ENCODE assay signal across 8 cellular contexts in the genomic region with DNA sequence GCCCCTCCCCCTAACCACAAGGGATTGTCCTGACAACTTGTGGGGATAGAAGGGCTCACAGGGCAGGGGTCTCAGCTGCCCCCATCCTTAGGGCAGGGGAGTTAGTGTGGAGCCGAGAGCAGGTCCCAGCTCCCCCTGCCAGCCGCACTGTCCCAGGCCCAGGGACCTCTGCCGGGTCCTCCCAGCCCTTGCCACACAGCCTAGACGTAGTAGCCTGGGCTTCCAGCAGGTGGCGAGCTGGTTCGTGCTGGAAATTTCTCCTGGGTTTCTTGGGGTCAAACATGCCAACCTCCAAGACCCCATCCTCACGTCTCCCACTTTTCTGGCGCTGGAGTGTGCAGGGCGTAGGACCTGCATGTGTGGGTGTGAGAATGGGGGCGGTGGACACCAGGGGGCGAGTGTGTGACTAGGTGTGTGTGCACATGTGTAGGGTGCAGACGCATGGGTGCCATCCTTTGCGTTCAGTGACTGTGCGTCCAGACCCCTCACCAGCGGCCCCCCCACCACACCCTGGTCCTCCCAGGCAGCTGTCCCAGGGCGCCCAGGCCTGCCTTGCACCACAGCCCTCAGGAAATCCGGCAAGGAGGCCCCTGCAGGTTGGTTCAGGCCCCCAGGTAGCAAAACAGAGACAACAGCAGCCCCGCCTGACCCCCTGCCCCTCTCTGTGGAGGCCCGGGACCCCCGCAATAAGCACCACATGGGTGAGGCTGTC. TPM values are rescaled to one million over a fixed set of nuclear protein-coding genes. Genes with fewer than 3 reads are reported as not detected.
DNase-seq lines count a peak whose midpoint lies in the region; TF ChIP-seq lines count a peak whose summit lies in the region.

No MANE protein-coding gene starts in this region.

- H3K4me1 ChIP-seq in cardiac muscle cell (ENCODE audit: low read depth), result no peaks in the 10 kb centered on the region
- no peaks in the 10 kb centered on the region; a peak in 1 of 4 replicates for H3K4me1 ChIP-seq in SK-N-SH (ENCODE audit: control insufficient read depth in 1 of 2, insufficient read depth in 2 of 2, low read depth in 1 of 2, low read length in 1 of 2)
- H3K4me1 ChIP-seq in breast epithelium, result no peaks in the 10 kb centered on the region
- peaks cover 5% of the 10 kb centered on the region for H3K4me1 ChIP-seq in mesenchymal stem cell (ENCODE audit: control insufficient read depth, insufficient read depth, low read depth, low read length)
- no peaks in the 10 kb centered on the region for H3K4me1 ChIP-seq in vagina

- no peak overlapping the region for H2BK120ac ChIP-seq in mesenchymal stem cell (ENCODE audit: low read depth, low read length)

- H3K4me3 ChIP-seq in cardiac muscle cell (no peak overlapping the region), SK-N-SH (ENCODE audit: low read depth in 2 of 2, low read length in 1 of 2) (no peak overlapping the region; a peak in 1 of 4 replicates), breast epithelium (no peak overlapping the region), mesenchymal stem cell (ENCODE audit: insufficient read depth in 1 of 2, low read depth in 1 of 2, low read length in 2 of 2) (no peak overlapping the region), vagina (no peak overlapping the region)

- H3K27ac ChIP-seq in cardiac muscle cell (no peak overlapping the region), SK-N-SH (ENCODE audit: low read depth in 2 of 2, low read length in 1 of 2) (no peak overlapping the region), breast epithelium (no peak overlapping the region), mesenchymal stem cell (ENCODE audit: low read length, poor library complexity, severe bottlenecking) (no peak overlapping the region), vagina (no peak overlapping the region)

- TF ChIP-seq EP300 in SK-N-SH (IDR thresholded peaks at IDR 0.05; ENCODE audit: borderline replicate concordance in 1 of 2, low read depth in 1 of 2, low read length in 1 of 2), result no peak

- peak; percentile 42; the same call in 1 of the 2 replicates for TF ChIP-seq RAD21 in SK-N-SH (IDR thresholded peaks at IDR 0.05; ENCODE audit: low read length)

- H3K18ac ChIP-seq in mesenchymal stem cell (ENCODE audit: low read depth in 1 of 2, low read length in 2 of 2), result no peak overlapping the region

- H4K8ac ChIP-seq in mesenchymal stem cell (ENCODE audit: low read length), result no peak overlapping the region

- no peak for TF ChIP-seq POLR2A in breast epithelium (IDR thresholded peaks at IDR 0.05)
- no peak for TF ChIP-seq POLR2A in vagina (IDR thresholded peaks at IDR 0.05)

- TF ChIP-seq CTCF in cardiac muscle cell (IDR thresholded peaks at IDR 0.05; ENCODE audit: low read depth, low read length) (peak; percentile 87), SK-N-SH (IDR thresholded peaks at IDR 0.05) (peak; percentile 79), breast epithelium (IDR thresholded peaks at IDR 0.05) (peak in 2 of 3 donors; percentile 49 to 54), vagina (IDR thresholded peaks at IDR 0.05) (peak; percentile 18 to 31 (median 18))

- H3K9me3 ChIP-seq in cardiac muscle cell (ENCODE audit: low read depth) (no peaks in the 10 kb centered on the region), SK-N-SH (no peaks in the 10 kb centered on the region), breast epithelium (no peaks in the 10 kb centered on the region), mesenchymal stem cell (ENCODE audit: control insufficient read depth, low read length) (no peaks in the 10 kb centered on the region), vagina (no peaks in the 10 kb centered on the region)

- peak; percentile 29 to 31 for DNase-seq in cardiac muscle cell (ENCODE audit: low read depth in 1 of 2, low spot score in 1 of 2)
- no peak for DNase-seq in cardiac septum (ENCODE audit: low spot score)
- peak; percentile 80 for DNase-seq in SK-N-SH
- no peak for DNase-seq in breast epithelium (ENCODE audit: low spot score in 2 of 2)
- peak; percentile 32 for DNase-seq in mesenchymal stem cell
- no peak for DNase-seq in vagina (ENCODE audit: extremely low spot score in 2 of 2)
- no peak for DNase-seq in NCI-H510A (lab: John Stamatoyannopoulos, UW)
- no peak for DNase-seq in putamen (ENCODE audit: low spot score)

- no peak overlapping the region for H2AFZ ChIP-seq in SK-N-SH (ENCODE audit: low read depth)
- no peak overlapping the region for H2AFZ ChIP-seq in mesenchymal stem cell (ENCODE audit: low read depth, low read length)

- H3K4me2 ChIP-seq in SK-N-SH, result no peak overlapping the region
- no peak overlapping the region for H3K4me2 ChIP-seq in mesenchymal stem cell (ENCODE audit: low read length, poor library complexity, severe bottlenecking)

- H3K79me2 ChIP-seq in SK-N-SH (ENCODE audit: insufficient read depth), result no peaks in the 10 kb centered on the region

- H3K14ac ChIP-seq in mesenchymal stem cell (ENCODE audit: low read length in 2 of 2), result no peak overlapping the region

- H3K9me2 ChIP-seq in SK-N-SH, result no peaks in the 10 kb centered on the region

- no peaks in the 10 kb centered on the region for H3K27me3 ChIP-seq in cardiac muscle cell
- no peaks in the 10 kb centered on the region for H3K27me3 ChIP-seq in SK-N-SH (ENCODE audit: insufficient read depth)
- no peaks in the 10 kb centered on the region for H3K27me3 ChIP-seq in breast epithelium
- H3K27me3 ChIP-seq in mesenchymal stem cell (ENCODE audit: control insufficient read depth in 1 of 2, insufficient read depth in 1 of 2, low read length in 2 of 2), result peaks cover 9 to 25% of the 10 kb centered on the region in 2 experiments
- no peaks in the 10 kb centered on the region for H3K27me3 ChIP-seq in vagina

- no peak overlapping the region for H3K4ac ChIP-seq in mesenchymal stem cell (ENCODE audit: low read depth in 1 of 2, low read length in 2 of 2)

- H2AK5ac ChIP-seq in mesenchymal stem cell (ENCODE audit: low read length, severe bottlenecking), result no peak overlapping the region

- CTCF ChIA-PET in SK-N-SH (lab: Yijun Ruan, JAX), result interaction anchor here (0.7 to 15.8 kb wide), 14 partner anchors 9 to 111 kb away, joined by 3 to 302 read pairs (median 4); a partner anchor contains a TSS

- intact Hi-C loops in cardiac septum (cut with DNase I), result no loop called here
- intact Hi-C loops in breast epithelium (cut with DNase I; ENCODE audit: low total_unique reads), result loop anchor here (5.0 kb wide), 1 partner anchor 45 kb away; no protein-coding TSS in a partner anchor
- intact Hi-C loops in vagina (cut with DNase I), result no loop called here

- no peak overlapping the region for H4K91ac ChIP-seq in mesenchymal stem cell (ENCODE audit: low read length)

- POLR2A ChIA-PET in SK-N-SH (lab: Yijun Ruan, JAX), result no interaction called here

- no peak overlapping the region for H2BK15ac ChIP-seq in mesenchymal stem cell (ENCODE audit: low read depth, poor library complexity, severe bottlenecking)

- H3K79me1 ChIP-seq in mesenchymal stem cell (replicated peaks; ENCODE audit: low read length, poor library complexity, severe bottlenecking), result no peaks in the 10 kb centered on the region

- H3K9ac ChIP-seq in SK-N-SH (no peak overlapping the region), mesenchymal stem cell (ENCODE audit: low read length) (no peak overlapping the region)

- H2BK12ac ChIP-seq in mesenchymal stem cell (ENCODE audit: low read length in 2 of 2), result no peak overlapping the region

- no peaks in the 10 kb centered on the region for H4K20me1 ChIP-seq in SK-N-SH (ENCODE audit: insufficient read depth)

- H3K36me3 ChIP-seq in cardiac muscle cell, result no peaks in the 10 kb centered on the region
- no peaks in the 10 kb centered on the region for H3K36me3 ChIP-seq in SK-N-SH (replicated peaks in 1 of 2; ENCODE audit: control insufficient read depth in 1 of 2, insufficient read depth in 2 of 2, low read length in 1 of 2)
- H3K36me3 ChIP-seq in breast epithelium, result no peaks in the 10 kb centered on the region
- H3K36me3 ChIP-seq in mesenchymal stem cell (ENCODE audit: control insufficient read depth in 1 of 2, insufficient read depth in 2 of 2, low read depth in 1 of 2, low read length in 2 of 2), result no peaks in the 10 kb centered on the region
- H3K36me3 ChIP-seq in vagina, result no peaks in the 10 kb centered on the region

- WGBS in SK-N-SH (ENCODE audit: low lambda C conversion rate), result 50% methylated on average over 12 of the region's 20 CpGs
- 42% methylated on average over 13 of the region's 20 CpGs for WGBS in mesenchymal stem cell

- H3F3A ChIP-seq in SK-N-SH (replicated peaks; ENCODE audit: insufficient read depth), result no peaks in the 10 kb centered on the region

- H3K23ac ChIP-seq in mesenchymal stem cell (ENCODE audit: low read length in 2 of 2), result no peak overlapping the region

- H2BK5ac ChIP-seq in mesenchymal stem cell (ENCODE audit: low read depth, low read length, poor library complexity, severe bottlenecking), result no peak overlapping the region

TF ChIP-seq in SK-N-SH, 30 proteins besides CTCF, POLR2A, EP300 and RAD21:
- peak; percentile 58 for TF ChIP-seq SMC3 (IDR thresholded peaks at IDR 0.05; ENCODE audit: low read depth, low read length)
- TF ChIP-seq RXRA (IDR thresholded peaks at IDR 0.05; ENCODE audit: borderline replicate concordance, low read depth), result no peak

RNA-seq across cellular contexts. Expression of a gene that starts 29.5 kb away (rescaled TPM):
- total RNA-seq in cardiac muscle cell, result 11.7 and 12.0 TPM in 2 replicates
- 12.9 and 15.3 TPM in 2 replicates for polyA plus RNA-seq in cardiac muscle cell
- 1.9 TPM for total RNA-seq in cardiac septum
- polyA plus RNA-seq in SK-N-SH (2012; rRNA removed), result 0.36 and 0.55 TPM in 2 replicates
- 0.35 and 0.68 TPM in 2 replicates for polyA plus RNA-seq in SK-N-SH (2012; cell fraction: cytosol; rRNA removed)
- polyA plus RNA-seq in SK-N-SH (2012; cell fraction: nucleus; rRNA removed), result 0.76 and 1.4 TPM in 2 replicates
- total RNA-seq in breast epithelium, result 1 to 10 TPM in 2 of 3 donors, under 1 TPM in 1; 0.16 to 1.5 (median 1.3) TPM
- polyA plus RNA-seq in mesenchymal stem cell (2013, experiment 1 of 2), result 0.25 TPM
- polyA plus RNA-seq in mesenchymal stem cell (2013, experiment 2 of 2), result 0.30 TPM
- 0.25 TPM for total RNA-seq in vagina

RNA-seq across cellular contexts. Expression of a gene that starts 41.5 kb away (rescaled TPM):
- total RNA-seq in cardiac muscle cell, result 1.1 and 4.9 TPM in 2 replicates
- polyA plus RNA-seq in cardiac muscle cell, result 3.2 and 3.6 TPM in 2 replicates
- total RNA-seq in cardiac septum, result not detected
- polyA plus RNA-seq in SK-N-SH (2012; rRNA removed), result 0.35 and 0.50 TPM in 2 replicates
- polyA plus RNA-seq in SK-N-SH (2012; cell fraction: cytosol; rRNA removed), result 0.22 and 0.24 TPM in 2 replicates
- polyA plus RNA-seq in SK-N-SH (2012; cell fraction: nucleus; rRNA removed), result 2.1 and 2.3 TPM in 2 replicates
- total RNA-seq in breast epithelium, result 1 to 10 TPM in 2 of 3 donors, not detected in 1; 2.6 to 3.3 TPM
- 0.08 TPM for polyA plus RNA-seq in mesenchymal stem cell (2013, experiment 1 of 2)
- polyA plus RNA-seq in mesenchymal stem cell (2013, experiment 2 of 2), result 0.11 TPM
- total RNA-seq in vagina, result 7.6 TPM

Comparison
In these comparisons a context has a peak if more than half of its experiments do, and no peak if none do; other contexts are left out.
1. DNase-seq: peak in cardiac muscle cell (2 of 2), SK-N-SH (single experiment) and mesenchymal stem cell (single experiment); none in cardiac septum (single experiment), breast epithelium (0 of 2), vagina (0 of 2), NCI-H510A (single experiment) and putamen (single experiment).
2. CTCF ChIP-seq: peak in every context shown above with its lines; median percentile 87 in cardiac muscle cell; 79 in SK-N-SH; 52 in breast epithelium; 18 in vagina.